Comparison of ENCODE assay signal across 8 cellular contexts in genomic region chr2:64978514-64979268, GRCh38. TPM values are rescaled to one million over a fixed set of nuclear protein-coding genes. Genes with fewer than 3 reads are reported as not detected.
A peak's percentile ranks its signal among the peaks of the same experiment; 100 is the strongest.
DNase-seq lines count a peak whose midpoint lies in the region; ATAC-seq and TF ChIP-seq lines count a peak whose summit lies in the region.
"Had no signal": no experiment of that assay in that cellular context is flagged by ENCODE, and none has a peak within 500 bp of the region (broad histone marks: within the 10 kb centered on the region; RNA-seq: fewer than 3 reads in every experiment).

No MANE protein-coding gene starts in this region.

- TF ChIP-seq CTCF in GM06990 (IDR thresholded peaks at IDR 0.05; ENCODE audit: insufficient read depth, low read length, poor library complexity, severe bottlenecking) = peak; percentile 39
- peak; percentile 15 for TF ChIP-seq CTCF in neural crest cell (conservative IDR thresholded peaks at IDR 0.05)
- no peak for TF ChIP-seq CTCF in GM13977 (IDR thresholded peaks at IDR 0.05; ENCODE audit: extremely low read depth, insufficient read depth, missing control alignments)

- H3K36me3 Mint-ChIP-seq in neural crest cell (ENCODE audit: low read depth) = no peaks in the 10 kb centered on the region

- H3K36me3 ChIP-seq in GM06990 (ENCODE audit: control insufficient read depth, insufficient read depth, low read length) = no peaks in the 10 kb centered on the region

- no peak for ATAC-seq in HG03139 (IDR thresholded peaks at IDR 0.05; ENCODE audit: unreplicated experiment)

- no peaks in the 10 kb centered on the region for H3K27me3 ChIP-seq in GM06990 (replicated peaks; ENCODE audit: control insufficient read depth, insufficient read depth, low read length)

- in situ Hi-C loops in GM13977 (cut with MboI; ENCODE audit: low pct_unique_long_range_greater_than_20kb, low sequenced_read_pairs, unreplicated experiment) = no loop called here

- H3K9me3 Mint-ChIP-seq in neural crest cell = no peaks in the 10 kb centered on the region

- DNase-seq in GM06990 (ENCODE audit: extremely low read depth, insufficient read length) (no peak), HT-29 (ENCODE audit: low spot score) (peak; percentile 39), amniotic epithelial cell (ENCODE audit: low read depth) (peak; percentile 21), neural crest cell (ENCODE audit: low read depth, low spot score) (no peak), GM13977 (ENCODE audit: low spot score) (no peak)
- DNase-seq in activated CD8-positive, alpha-beta memory T cell treated with anti-CD3 and anti-CD28 coated beads, Interleukin-2, amount 50 U/mL, for 48 hours = no peak
- DNase-seq: substantia nigra had no signal

- H3K27ac Mint-ChIP-seq in neural crest cell (ENCODE audit: unreplicated experiment) = no peak overlapping the region

- H3K4me3 Mint-ChIP-seq in neural crest cell = no peak overlapping the region

- peaks cover 11% of the 10 kb centered on the region for H3K4me1 Mint-ChIP-seq in neural crest cell

- H3K27me3 Mint-ChIP-seq in neural crest cell (ENCODE audit: low read depth) = no peaks in the 10 kb centered on the region

- H3K4me3 ChIP-seq in GM06990 (replicated peaks; ENCODE audit: low read depth, low read length) = no peak overlapping the region

RNA-seq across cellular contexts. Expression of gene SLC1A4, which starts 10.5 kb away (rescaled TPM):
- 7.9 and 8.7 TPM in 2 replicates for total RNA-seq in HT-29 (2014; rRNA removed; shearing (Covaris generic))
- 26.4 and 26.8 TPM in 2 replicates for total RNA-seq in neural crest cell

Comparison
In these comparisons a context has a peak if more than half of its experiments do, and no peak if none do; other contexts are left out.
1. DNase-seq: peak in HT-29 (single experiment) and amniotic epithelial cell (single experiment); none in GM06990 (single experiment), neural crest cell (single experiment), GM13977 (single experiment) and activated CD8-positive, alpha-beta memory T cell treated with anti-CD3 and anti-CD28 coated beads, Interleukin-2, amount 50 U/mL, for 48 hours (single experiment).